10 cellular contexts compared by ENCODE assay signal in genomic region chrX:118872102-118872566, GRCh38. TPM values are rescaled to one million over a fixed set of nuclear protein-coding genes. Genes with fewer than 3 reads are reported as not detected.
DNase-seq lines count a peak whose midpoint lies in the region; ATAC-seq and TF ChIP-seq lines count a peak whose summit lies in the region.
"Had no signal": no experiment of that assay in that cellular context is flagged by ENCODE, and none has a peak within 500 bp of the region (broad histone marks: within the 10 kb centered on the region; RNA-seq: fewer than 3 reads in every experiment).

No MANE protein-coding gene starts in this region.

- intact Hi-C loops in upper lobe of right lung (cut with DNase I): no loop called here

- H3K4me1 Mint-ChIP-seq in activated naive CD4-positive, alpha-beta T cell treated with anti-CD3 and anti-CD28 coated beads, Interleukin-2, amount 10 ng/mL, durations not matched to agents 7 days and 5 days: no peaks in the 10 kb centered on the region

- CTCF ChIA-PET in activated naive CD4-positive, alpha-beta T cell treated with anti-CD3 and anti-CD28 coated beads, Interleukin-2, amount 10 ng/mL, durations not matched to agents 7 days and 5 days (lab: Charles Lee): no interaction called here

- no peaks in the 10 kb centered on the region for H3K9me3 ChIP-seq in upper lobe of right lung

- no peaks in the 10 kb centered on the region for H3K27me3 Mint-ChIP-seq in activated naive CD4-positive, alpha-beta T cell treated with anti-CD3 and anti-CD28 coated beads, Interleukin-2, amount 10 ng/mL, durations not matched to agents 7 days and 5 days

- no peak overlapping the region for H3K4me3 ChIP-seq in epithelial cell of proximal tubule (ENCODE audit: low read depth, low read length)
- no peak overlapping the region for H3K4me3 ChIP-seq in upper lobe of right lung

- H3K27ac ChIP-seq in upper lobe of right lung: no peak overlapping the region

- no peak overlapping the region for H3K4me3 Mint-ChIP-seq in activated naive CD4-positive, alpha-beta T cell treated with anti-CD3 and anti-CD28 coated beads, Interleukin-2, amount 10 ng/mL, durations not matched to agents 7 days and 5 days

- no peak for DNase-seq in activated naive CD4-positive, alpha-beta T cell treated with anti-CD3 and anti-CD28 coated beads, Interleukin-2, amount 50 U/mL, for 72 hours (ENCODE audit: low spot score in 2 of 2)
- no peak for DNase-seq in activated naive CD4-positive, alpha-beta T cell treated with anti-CD3 and anti-CD28 coated beads, Interleukin-2, amount 10 ng/mL, durations not matched to agents 7 days and 5 days
- DNase-seq in epithelial cell of proximal tubule (ENCODE audit: low read depth) (peak; percentile 64), midbrain (lab: John Stamatoyannopoulos, UW) (peak; percentile 26), upper lobe of right lung (no peak), NCI-H1436 treated with DMSO at 0.1 percent for 48 hours (lab: John Stamatoyannopoulos, UW) (no peak), A172 (ENCODE audit: low spot score) (no peak), OCI-M2 (lab: John Stamatoyannopoulos, UW; ENCODE audit: unreplicated experiment) (no peak)
- DNase-seq: NCI-H1417 treated with DMSO at 0.1 percent for 48 hours had no signal

- peak; percentile 26 to 59 for ATAC-seq in activated naive CD4-positive, alpha-beta T cell treated with anti-CD3 and anti-CD28 coated beads, Interleukin-2, amount 50 U/mL, for 72 hours
- peak; percentile 74 for ATAC-seq in upper lobe of right lung

- H3K36me3 Mint-ChIP-seq in activated naive CD4-positive, alpha-beta T cell treated with anti-CD3 and anti-CD28 coated beads, Interleukin-2, amount 50 U/mL, for 72 hours: no peaks in the 10 kb centered on the region
- no peaks in the 10 kb centered on the region for H3K36me3 Mint-ChIP-seq in activated naive CD4-positive, alpha-beta T cell treated with anti-CD3 and anti-CD28 coated beads, Interleukin-2, amount 10 ng/mL, durations not matched to agents 7 days and 5 days

- H3K4me1 ChIP-seq in upper lobe of right lung: peaks cover 2% of the 10 kb centered on the region

- no peak overlapping the region for H3K27ac Mint-ChIP-seq in activated naive CD4-positive, alpha-beta T cell treated with anti-CD3 and anti-CD28 coated beads, Interleukin-2, amount 50 U/mL, for 72 hours
- H3K27ac Mint-ChIP-seq in activated naive CD4-positive, alpha-beta T cell treated with anti-CD3 and anti-CD28 coated beads, Interleukin-2, amount 10 ng/mL, durations not matched to agents 7 days and 5 days: no peak overlapping the region
- H3K27ac Mint-ChIP-seq: activated T-helper 2 cell treated with anti-CD3 and anti-CD28 coated beads, Interferon-gamma antibody, Interleukin-2, Interleukin-4, amounts not matched to agents 10 μg/mL and 5 μg/mL and 100 μg/mL, durations not matched to agents 14 hours and 24 hours and 36 hours had no signal

- H3K27me3 ChIP-seq in upper lobe of right lung: no peaks in the 10 kb centered on the region

- TF ChIP-seq CTCF in epithelial cell of proximal tubule (conservative IDR thresholded peaks at IDR 0.05; ENCODE audit: low read depth, low read length) (no peak), upper lobe of right lung (IDR thresholded peaks at IDR 0.05) (no peak)

- H3K36me3 ChIP-seq in upper lobe of right lung: no peaks in the 10 kb centered on the region

- H3K9me3 Mint-ChIP-seq in activated naive CD4-positive, alpha-beta T cell treated with anti-CD3 and anti-CD28 coated beads, Interleukin-2, amount 50 U/mL, for 72 hours: no peaks in the 10 kb centered on the region
- H3K9me3 Mint-ChIP-seq in activated naive CD4-positive, alpha-beta T cell treated with anti-CD3 and anti-CD28 coated beads, Interleukin-2, amount 10 ng/mL, durations not matched to agents 7 days and 5 days: no peaks in the 10 kb centered on the region
- H3K9me3 Mint-ChIP-seq: activated T-helper 2 cell treated with anti-CD3 and anti-CD28 coated beads, Interferon-gamma antibody, Interleukin-2, Interleukin-4, amounts not matched to agents 10 μg/mL and 5 μg/mL and 100 μg/mL, durations not matched to agents 14 hours and 24 hours and 36 hours had no signal

RNA-seq across cellular contexts. Expression of gene ZCCHC12, which starts 48.5 kb away (rescaled TPM):
- total RNA-seq in activated naive CD4-positive, alpha-beta T cell treated with anti-CD3 and anti-CD28 coated beads, Interleukin-2, amount 50 U/mL, for 72 hours: under 1 TPM in 1 of 2 donors, not detected in 1; 0.60 TPM
- total RNA-seq in epithelial cell of proximal tubule (0.14 and 0.46 TPM in 2 replicates), upper lobe of right lung (0.41 TPM)
- total RNA-seq in A172 (2014; rRNA removed; shearing (Covaris generic)): 0.05 TPM in 1 of 2 replicates, not detected in the other
- total RNA-seq: activated T-helper 2 cell treated with anti-CD3 and anti-CD28 coated beads, Interferon-gamma antibody, Interleukin-2, Interleukin-4, amounts not matched to agents 10 μg/mL and 5 μg/mL and 100 μg/mL, durations not matched to agents 14 hours and 24 hours and 36 hours had no signal

Comparison
In these comparisons a context has a peak if more than half of its experiments do, and no peak if none do; other contexts are left out.
1. DNase-seq: peak in epithelial cell of proximal tubule (single experiment) and midbrain (single experiment); none in activated naive CD4-positive, alpha-beta T cell treated with anti-CD3 and anti-CD28 coated beads, Interleukin-2, amount 50 U/mL, for 72 hours (0 of 2), activated naive CD4-positive, alpha-beta T cell treated with anti-CD3 and anti-CD28 coated beads, Interleukin-2, amount 10 ng/mL, durations not matched to agents 7 days and 5 days (single experiment), upper lobe of right lung (single experiment), NCI-H1436 treated with DMSO at 0.1 percent for 48 hours (single experiment), A172 (single experiment) and OCI-M2 (single experiment).